11 cellular contexts compared by ENCODE assay signal in genomic region chr15:96409231-96410138, GRCh38.
DNase-seq lines count a peak whose midpoint lies in the region; ATAC-seq and TF ChIP-seq lines count a peak whose summit lies in the region.
"Had no signal": no experiment of that assay in that cellular context is flagged by ENCODE, and none has a peak within 500 bp of the region (broad histone marks: within the 10 kb centered on the region; RNA-seq: fewer than 3 reads in every experiment).

No MANE protein-coding gene starts in this region.

- no peaks in the 10 kb centered on the region for H3K9me3 ChIP-seq in GM23248 (ENCODE audit: low read depth)
- H3K9me3 ChIP-seq in adipocyte (ENCODE audit: control insufficient read depth, low read length): no peaks in the 10 kb centered on the region
- H3K9me3 ChIP-seq in iPS-18a (ENCODE audit: control insufficient read depth, low read depth, low read length): no peaks in the 10 kb centered on the region
- H3K9me3 ChIP-seq in sigmoid colon: no peaks in the 10 kb centered on the region

- in situ Hi-C loops in GM23248 (cut with MboI): no loop called here

- no peaks in the 10 kb centered on the region for H3F3A ChIP-seq in GM23248 (ENCODE audit: insufficient read depth)

- H4K20me1 ChIP-seq in GM23248 (ENCODE audit: insufficient read depth): no peaks in the 10 kb centered on the region

- H3K4me3 ChIP-seq in GM23248 (peak overlapping the region; percentile 51), adipocyte (ENCODE audit: low read length) (peak overlapping the region; percentile 71), iPS-18a (ENCODE audit: low read length) (peak overlapping the region; percentile 29), sigmoid colon (peak overlapping the region in 3 of 4 donors; percentile 22 to 34 (median 31))

- no peak overlapping the region for H3K27ac ChIP-seq in GM23248
- no peak overlapping the region for H3K27ac ChIP-seq in iPS-18a (ENCODE audit: low read length)
- no peak overlapping the region for H3K27ac ChIP-seq in sigmoid colon
- H3K27ac ChIP-seq: epithelial cell of prostate had no signal

- WGBS in GM23248 (ENCODE audit: low coverage in 1 of 2, low lambda C conversion rate in 2 of 2, missing lambda C conversion rate in 2 of 2), 2 experiments: 3 to 5% methylated on average over 46 to 72 of the region's 77 CpGs
- WGBS in sigmoid colon, 2 donors: 3 to 5% methylated on average over 77 of the region's 77 CpGs

- no peaks in the 10 kb centered on the region for H3K9me2 ChIP-seq in GM23248 (ENCODE audit: insufficient read depth)

- intact Hi-C loops in sigmoid colon (cut with DNase I): no loop called here

- no peak for TF ChIP-seq EP300 in sigmoid colon (IDR thresholded peaks at IDR 0.05)

- DNase-seq in GM23248 (peak; percentile 42), adipocyte (ENCODE audit: low read depth) (peak; percentile 33), sigmoid colon (no peak), cerebellar cortex (ENCODE audit: low spot score) (no peak)
- DNase-seq in activated naive CD4-positive, alpha-beta T cell treated with anti-CD3 and anti-CD28 coated beads, Interleukin-2, amount 50 U/mL, for 16 hours: no peak
- DNase-seq: naive thymus-derived CD4-positive, alpha-beta T cell; NCI-H2029 treated with DMSO at 0.1 percent for 48 hours had no signal

- H3K4me2 ChIP-seq in GM23248 (ENCODE audit: unreplicated experiment): peak overlapping the region; percentile 65

- peak overlapping the region; percentile 51 for H2AFZ ChIP-seq in GM23248

- H3K79me2 ChIP-seq in GM23248 (ENCODE audit: insufficient read depth): no peaks in the 10 kb centered on the region

- ATAC-seq in GM19467 (IDR thresholded peaks at IDR 0.05; ENCODE audit: unreplicated experiment): no peak
- ATAC-seq in HG02938 (IDR thresholded peaks at IDR 0.05; ENCODE audit: unreplicated experiment): no peak
- ATAC-seq: naive thymus-derived CD4-positive, alpha-beta T cell had no signal

- H3K4me1 ChIP-seq in GM23248 (ENCODE audit: insufficient read depth) (0 out of 2 replicates have a peak, but pooled peaks cover 7% of the 10 kb centered on the region), adipocyte (ENCODE audit: control insufficient read depth, insufficient read depth, low read length) (peaks cover 7% of the 10 kb centered on the region), iPS-18a (ENCODE audit: control insufficient read depth, low read depth, low read length) (peaks cover 3% of the 10 kb centered on the region), sigmoid colon (peaks cover 0 to 19% (median 18%) of the 10 kb centered on the region in 4 donors)

- H3K36me3 ChIP-seq in GM23248 (ENCODE audit: low read depth) (no peaks in the 10 kb centered on the region), adipocyte (ENCODE audit: control insufficient read depth, insufficient read depth, low read length, severe bottlenecking) (no peaks in the 10 kb centered on the region), iPS-18a (ENCODE audit: control insufficient read depth, low read depth, low read length) (no peaks in the 10 kb centered on the region), sigmoid colon (no peaks in the 10 kb centered on the region)

- TF ChIP-seq CTCF in sigmoid colon (IDR thresholded peaks at IDR 0.05): no peak

- H3K9ac ChIP-seq in GM23248: no peak overlapping the region
- H3K9ac ChIP-seq in adipocyte (ENCODE audit: low read length): no peak overlapping the region
- H3K9ac ChIP-seq in iPS-18a (ENCODE audit: low read length): no peak overlapping the region

- no peak for TF ChIP-seq POLR2A in sigmoid colon (IDR thresholded peaks at IDR 0.05)

- peaks cover 88% of the 10 kb centered on the region for H3K27me3 ChIP-seq in GM23248 (replicated peaks; ENCODE audit: insufficient read depth)
- H3K27me3 ChIP-seq in adipocyte (replicated peaks; ENCODE audit: control insufficient read depth, insufficient read depth, low read length): peaks cover 71% of the 10 kb centered on the region
- H3K27me3 ChIP-seq in iPS-18a (ENCODE audit: control insufficient read depth, insufficient read depth, low read length): peaks cover 100% of the 10 kb centered on the region
- peaks cover 54 to 95% (median 81%) of the 10 kb centered on the region in 3 donors for H3K27me3 ChIP-seq in sigmoid colon

Comparison
In these comparisons a context has a peak if more than half of its experiments do, and no peak if none do; other contexts are left out.
1. DNase-seq: peak in GM23248 (single experiment) and adipocyte (single experiment); none in sigmoid colon (single experiment), cerebellar cortex (single experiment) and activated naive CD4-positive, alpha-beta T cell treated with anti-CD3 and anti-CD28 coated beads, Interleukin-2, amount 50 U/mL, for 16 hours (single experiment).
2. Peak in every context shown above with its lines, with median percentiles within 50 percentile points of each other: H3K4me3 ChIP-seq.